In genomic region chr4:71830-72229, GRCh38 we compare ENCODE assay signal across 36 cellular contexts.
"Had no signal": no experiment of that assay in that cellular context is flagged by ENCODE, and none has a peak within 500 bp of the region (broad histone marks: within the 10 kb centered on the region; RNA-seq: fewer than 3 reads in every experiment).

No MANE protein-coding gene starts in this region.

- H3K4me2 ChIP-seq: PC-9 had no signal

- H3K36me3 ChIP-seq: adrenal gland had no signal

- H3K4me1 Mint-ChIP-seq: activated CD4-positive, alpha-beta T cell treated with anti-CD3 and anti-CD28 coated beads for 36 hours; activated CD4-positive, alpha-beta T cell treated with anti-CD3 and anti-CD28 coated beads, Interleukin-2, amount 10 ng/mL, durations not matched to agents 7 days and 5 days; activated naive CD4-positive, alpha-beta T cell treated with anti-CD3 and anti-CD28 coated beads, Interleukin-2, amount 50 U/mL, for 24 hours; activated naive CD8-positive, alpha-beta T cell treated with anti-CD3 and anti-CD28 coated beads, Interleukin-2, amount 10 ng/mL, durations not matched to agents 7 days and 5 days had no signal

- H2AFZ ChIP-seq: PC-9 had no signal

- H3K27ac Mint-ChIP-seq: activated CD4-positive, alpha-beta T cell treated with anti-CD3 and anti-CD28 coated beads for 36 hours; activated CD4-positive, alpha-beta T cell treated with anti-CD3 and anti-CD28 coated beads, Interleukin-2, amount 10 ng/mL, durations not matched to agents 7 days and 5 days; activated CD8-positive, alpha-beta T cell treated with anti-CD3 and anti-CD28 coated beads, Interleukin-2, amount 10 ng/mL, durations not matched to agents 7 days and 5 days; activated naive CD4-positive, alpha-beta T cell treated with anti-CD3 and anti-CD28 coated beads, Interleukin-2, amount 50 U/mL, for 24 hours; activated naive CD8-positive, alpha-beta T cell treated with anti-CD3 and anti-CD28 coated beads, Interleukin-2, amount 10 ng/mL, durations not matched to agents 7 days and 5 days; activated T-cell treated with anti-CD3 and anti-CD28 coated beads, Interleukin-2, amount 50 U/mL, for 24 hours; activated T-helper 2 cell treated with anti-CD3 and anti-CD28 coated beads, Interferon-gamma antibody, Interleukin-2, Interleukin-4, amounts not matched to agents 10 μg/mL and 5 μg/mL and 100 μg/mL, durations not matched to agents 14 hours and 24 hours and 36 hours; T-helper 2 cell treated with Interferon-gamma antibody and Interleukin-4, amounts not matched to agents 5 μg/mL and 100 μg/mL, for 36 hours had no signal

- H3K4me3 Mint-ChIP-seq: activated CD4-positive, alpha-beta T cell treated with anti-CD3 and anti-CD28 coated beads for 36 hours; activated CD4-positive, alpha-beta T cell treated with anti-CD3 and anti-CD28 coated beads, Interleukin-2, amount 10 ng/mL, durations not matched to agents 7 days and 5 days; activated CD8-positive, alpha-beta T cell treated with anti-CD3 and anti-CD28 coated beads, Interleukin-2, amount 10 ng/mL, durations not matched to agents 7 days and 5 days; activated naive CD4-positive, alpha-beta T cell treated with anti-CD3 and anti-CD28 coated beads, Interleukin-2, amount 50 U/mL, for 24 hours; activated naive CD8-positive, alpha-beta T cell treated with anti-CD3 and anti-CD28 coated beads, Interleukin-2, amount 10 ng/mL, durations not matched to agents 7 days and 5 days; activated T-cell treated with anti-CD3 and anti-CD28 coated beads, Interleukin-2, amount 50 U/mL, for 24 hours; T-helper 2 cell treated with Interferon-gamma antibody and Interleukin-4, amounts not matched to agents 5 μg/mL and 100 μg/mL, for 36 hours had no signal

- H3K27me3 Mint-ChIP-seq: activated CD4-positive, alpha-beta T cell treated with anti-CD3 and anti-CD28 coated beads for 36 hours; activated CD4-positive, alpha-beta T cell treated with anti-CD3 and anti-CD28 coated beads, Interleukin-2, amount 10 ng/mL, durations not matched to agents 7 days and 5 days; activated naive CD8-positive, alpha-beta T cell treated with anti-CD3 and anti-CD28 coated beads, Interleukin-2, amount 10 ng/mL, durations not matched to agents 7 days and 5 days; activated T-cell treated with anti-CD3 and anti-CD28 coated beads, Interleukin-2, amount 50 U/mL, for 24 hours had no signal

- H3K27me3 ChIP-seq: adrenal gland, body of pancreas, breast epithelium, MG63, SJCRH30 had no signal

- FAIRE-seq: astrocyte, RCC 7860, TTC549 had no signal

- H3K4me1 ChIP-seq: adrenal gland, body of pancreas, breast epithelium, SJCRH30 had no signal

- H3K27ac ChIP-seq: adrenal gland, body of pancreas, breast epithelium, PC-9, SJCRH30, SK-N-MC had no signal

- H3K4me3 ChIP-seq: adrenal gland, body of pancreas, MG63, PC-9, SJCRH30, SK-N-MC had no signal

- DNase-seq: activated CD4-positive, alpha-beta T cell treated with anti-CD3 and anti-CD28 coated beads for 36 hours; activated CD4-positive, alpha-beta T cell treated with anti-CD3 and anti-CD28 coated beads, Interleukin-2, amount 10 ng/mL, durations not matched to agents 7 days and 5 days; activated CD4-positive, alpha-beta T cell treated with anti-CD3 and anti-CD28 coated beads, Interleukin-2, amount 50 U/mL, for 48 hours; activated CD8-positive, alpha-beta T cell treated with anti-CD3 and anti-CD28 coated beads, Interleukin-2, amount 10 ng/mL, durations not matched to agents 7 days and 5 days; activated gamma-delta T cell; activated naive CD4-positive, alpha-beta T cell treated with Interleukin-2 at 50 U/mL for 16 hours; activated naive CD8-positive, alpha-beta T cell treated with anti-CD3 and anti-CD28 coated beads, Interleukin-2, amount 10 ng/mL, durations not matched to agents 7 days and 5 days; activated T-cell treated with anti-CD3 and anti-CD28 coated beads, Interleukin-2, amount 50 U/mL, for 24 hours; adrenal gland; body of pancreas; caudate nucleus; cerebellar nuclear complex; Karpas-422; KBM-7; MG63; NCI-H1048; NCI-H1105 treated with DMSO at 0.1 percent for 48 hours; NCI-H1436; NCI-H1694; NCI-H1930; NCI-H2081 treated with DMSO at 0.1 percent for 48 hours; NCI-H226; NCI-H446 treated with DMSO at 0.1 percent for 48 hours; NCI-H524 treated with DMSO at 0.1 percent for 48 hours; NK-92 treated with Interleukin-12 subunit alpha and Interleukin-12 subunit beta, amount 100 ng/mL, for 24 hours; PC-9; Right ventricle myocardium superior; SJCRH30 had no signal
